Comparison of ENCODE assay signal across 11 cellular contexts in genomic region chr11:95242202-95242989, GRCh38. TPM values are rescaled to one million over a fixed set of nuclear protein-coding genes. Genes with fewer than 3 reads are reported as not detected.
DNase-seq lines count a peak whose midpoint lies in the region; ATAC-seq, FAIRE-seq and TF ChIP-seq lines count a peak whose summit lies in the region.
"Had no signal": no experiment of that assay in that cellular context is flagged by ENCODE, and none has a peak within 500 bp of the region (broad histone marks: within the 10 kb centered on the region; RNA-seq: fewer than 3 reads in every experiment).

No MANE protein-coding gene starts in this region.

- H3K4me2 ChIP-seq in GM23338 (peak overlapping the region; percentile 3; the same call in 1 of the 2 replicates), mesenchymal stem cell (ENCODE audit: low read length, poor library complexity, severe bottlenecking) (no peak overlapping the region), mesendoderm (ENCODE audit: low read length) (no peak overlapping the region)

- H3K4ac ChIP-seq in mesenchymal stem cell (ENCODE audit: low read depth in 1 of 2, low read length in 2 of 2) (no peak overlapping the region), mesendoderm (ENCODE audit: low read depth, low read length) (no peak overlapping the region)

- intact Hi-C loops in esophagus squamous epithelium (cut with DNase I), result no loop called here

- H2BK5ac ChIP-seq in mesenchymal stem cell (ENCODE audit: low read depth, low read length, poor library complexity, severe bottlenecking) (no peak overlapping the region), mesendoderm (ENCODE audit: low read length) (no peak overlapping the region)

- no peak overlapping the region for H3K4me3 Mint-ChIP-seq in GM23338

- H3K36me3 Mint-ChIP-seq in GM23338 (ENCODE audit: low read depth), result no peaks in the 10 kb centered on the region

- H3K9me2 ChIP-seq in GM23338 (ENCODE audit: insufficient read depth), result peaks cover 6% of the 10 kb centered on the region; the same call in 1 of the 2 replicates

- TF ChIP-seq CTCF in GM23338 (conservative IDR thresholded peaks at IDR 0.05; ENCODE audit: low read depth in 2 of 2) (no peak), esophagus squamous epithelium (IDR thresholded peaks at IDR 0.05) (no peak)

- H4K91ac ChIP-seq in mesenchymal stem cell (ENCODE audit: low read length), result no peak overlapping the region

- H3K4me3 ChIP-seq in GM23338 (no peak overlapping the region), mesenchymal stem cell (ENCODE audit: insufficient read depth in 1 of 2, low read depth in 1 of 2, low read length in 2 of 2) (peak overlapping the region in 1 of 2 experiments; percentile 73), mesendoderm (ENCODE audit: low read length) (no peak overlapping the region), esophagus squamous epithelium (no peak overlapping the region)

- H3F3A ChIP-seq in GM23338 (replicated peaks; ENCODE audit: low read depth), result no peaks in the 10 kb centered on the region; the same call in 1 of the 2 replicates

- no peaks in the 10 kb centered on the region for H3K79me1 ChIP-seq in mesenchymal stem cell (replicated peaks; ENCODE audit: low read length, poor library complexity, severe bottlenecking)
- no peaks in the 10 kb centered on the region for H3K79me1 ChIP-seq in mesendoderm (ENCODE audit: low read length)

- peaks cover 23% of the 10 kb centered on the region for H3K4me1 Mint-ChIP-seq in GM23338

- H3K23ac ChIP-seq in mesenchymal stem cell (ENCODE audit: low read length in 2 of 2), result no peak overlapping the region
- H3K23ac ChIP-seq in mesendoderm (ENCODE audit: low read length), result no peak overlapping the region

- no peak for FAIRE-seq in RCC 7860 (lab: Jason Lieb, UNC)
- FAIRE-seq: small intestine had no signal

- ATAC-seq in GM18861 (IDR thresholded peaks at IDR 0.05; ENCODE audit: unreplicated experiment), result peak; percentile 75
- peak; percentile 67 for ATAC-seq in GM23338
- peak; percentile 35 for ATAC-seq in HG03575 (IDR thresholded peaks at IDR 0.05; ENCODE audit: extremely low read depth, insufficient number of reproducible peaks, low FRiP score, unreplicated experiment)

- H2BK12ac ChIP-seq in mesenchymal stem cell (ENCODE audit: low read length in 2 of 2), result no peak overlapping the region

- WGBS in mesenchymal stem cell, result 80% methylated on average over 3 of the region's 7 CpGs
- WGBS in mesendoderm (ENCODE audit: extremely low coverage, insufficient coverage, low lambda C conversion rate), result no CpG with 5 or more reads among the region's 7 CpGs
- 69 to 70% methylated on average over 7 of the region's 7 CpGs for WGBS in esophagus squamous epithelium, 2 donors

- no peaks in the 10 kb centered on the region for H4K20me1 ChIP-seq in GM23338 (replicated peaks; ENCODE audit: insufficient read depth)

- no peak for DNase-seq in GM23338 (ENCODE audit: low spot score)
- DNase-seq in mesenchymal stem cell, result no peak
- DNase-seq in RCC 7860 (ENCODE audit: low spot score), result no peak
- no peak for DNase-seq in mesendoderm
- no peak for DNase-seq in esophagus squamous epithelium (lab: John Stamatoyannopoulos, UW)
- no peak for DNase-seq in activated naive CD4-positive, alpha-beta T cell treated with anti-CD3 and anti-CD28 coated beads, Interleukin-2, amount 50 U/mL, for 16 hours
- DNase-seq: aorta, Calu3, small intestine had no signal

- H3K36me3 ChIP-seq in GM23338 (ENCODE audit: insufficient read depth), result no peaks in the 10 kb centered on the region
- no peaks in the 10 kb centered on the region for H3K36me3 ChIP-seq in mesenchymal stem cell (ENCODE audit: control insufficient read depth in 1 of 2, insufficient read depth in 2 of 2, low read depth in 1 of 2, low read length in 2 of 2)
- H3K36me3 ChIP-seq in mesendoderm (ENCODE audit: control insufficient read depth, insufficient read depth, low read length), result no peaks in the 10 kb centered on the region
- H3K36me3 ChIP-seq in esophagus squamous epithelium, result no peaks in the 10 kb centered on the region

- H2BK120ac ChIP-seq in mesenchymal stem cell (ENCODE audit: low read depth, low read length) (no peak overlapping the region), mesendoderm (ENCODE audit: low read depth, low read length) (no peak overlapping the region)

- no peak overlapping the region for H4K5ac ChIP-seq in mesendoderm (ENCODE audit: low read length)

- H4K8ac ChIP-seq in mesenchymal stem cell (ENCODE audit: low read length) (no peak overlapping the region), mesendoderm (ENCODE audit: low read depth, low read length) (no peak overlapping the region)

- no peaks in the 10 kb centered on the region for H3K27me3 Mint-ChIP-seq in GM23338 (ENCODE audit: insufficient read depth, low read depth, poor library complexity)

- H3K27ac ChIP-seq in GM23338 (ENCODE audit: low read depth) (no peak overlapping the region), mesenchymal stem cell (ENCODE audit: low read length, poor library complexity, severe bottlenecking) (peak overlapping the region; percentile 65), mesendoderm (ENCODE audit: low read depth, low read length) (no peak overlapping the region), esophagus squamous epithelium (no peak overlapping the region)

- no peak overlapping the region for H2AK5ac ChIP-seq in mesenchymal stem cell (ENCODE audit: low read length, severe bottlenecking)
- H2AK5ac ChIP-seq in mesendoderm (ENCODE audit: low read length), result no peak overlapping the region

- H2AFZ ChIP-seq in GM23338 (peak overlapping the region; percentile 63), mesenchymal stem cell (ENCODE audit: low read depth, low read length) (no peak overlapping the region)

- no peak for TF ChIP-seq POLR2A in esophagus squamous epithelium (IDR thresholded peaks at IDR 0.05)

- peak overlapping the region; percentile 78 for H3K27ac Mint-ChIP-seq in GM23338

- H3K9me3 ChIP-seq in mesenchymal stem cell (ENCODE audit: control insufficient read depth, low read length), result no peaks in the 10 kb centered on the region
- no peaks in the 10 kb centered on the region for H3K9me3 ChIP-seq in esophagus squamous epithelium

- H2BK15ac ChIP-seq in mesenchymal stem cell (ENCODE audit: low read depth, poor library complexity, severe bottlenecking) (no peak overlapping the region), mesendoderm (replicated peaks; ENCODE audit: low read depth) (no peak overlapping the region)

- peaks cover 16% of the 10 kb centered on the region for H3K4me1 ChIP-seq in GM23338 (ENCODE audit: insufficient read depth)
- no peaks in the 10 kb centered on the region for H3K4me1 ChIP-seq in mesenchymal stem cell (ENCODE audit: control insufficient read depth, insufficient read depth, low read depth, low read length)
- no peaks in the 10 kb centered on the region for H3K4me1 ChIP-seq in mesendoderm (ENCODE audit: control insufficient read depth, low read depth, low read length)
- peaks cover 0 to 25% (median 9%) of the 10 kb centered on the region in 3 donors for H3K4me1 ChIP-seq in esophagus squamous epithelium

- no peak overlapping the region for H3K18ac ChIP-seq in mesenchymal stem cell (ENCODE audit: low read depth in 1 of 2, low read length in 2 of 2)
- H3K18ac ChIP-seq in mesendoderm (ENCODE audit: low read length), result no peak overlapping the region

- no peaks in the 10 kb centered on the region for H3K9me3 Mint-ChIP-seq in GM23338

- H3K27me3 ChIP-seq in GM23338 (ENCODE audit: insufficient read depth), result no peaks in the 10 kb centered on the region
- H3K27me3 ChIP-seq in mesenchymal stem cell (ENCODE audit: control insufficient read depth in 1 of 2, insufficient read depth in 1 of 2, low read length in 2 of 2), result no peaks in the 10 kb centered on the region
- H3K27me3 ChIP-seq in mesendoderm (ENCODE audit: insufficient read depth, low read length, poor library complexity), result no peaks in the 10 kb centered on the region
- no peaks in the 10 kb centered on the region for H3K27me3 ChIP-seq in esophagus squamous epithelium

- H3K79me2 ChIP-seq in GM23338 (replicated peaks; ENCODE audit: insufficient read depth) (no peaks in the 10 kb centered on the region), mesendoderm (ENCODE audit: control insufficient read depth, insufficient read depth, low read length) (no peaks in the 10 kb centered on the region)

- no peak overlapping the region for H3K56ac ChIP-seq in mesendoderm (ENCODE audit: low read length)

- H3K9ac ChIP-seq in mesenchymal stem cell (ENCODE audit: low read length) (peak overlapping the region; percentile 79), mesendoderm (ENCODE audit: low read length) (no peak overlapping the region)

- no peak overlapping the region for H3K14ac ChIP-seq in mesenchymal stem cell (ENCODE audit: low read length in 2 of 2)

TF ChIP-seq in GM23338, 12 proteins besides CTCF, POLR2A, EP300 and RAD21 (continues in another document):
- TF ChIP-seq ZNF331 (CRISPR knock-in tag; IDR thresholded peaks at IDR 0.05; ENCODE audit: low read depth) (no peak), EZH2phosphoT487 (IDR thresholded peaks at IDR 0.05; ENCODE audit: unreplicated experiment) (no peak), NANOG (IDR thresholded peaks at IDR 0.05; ENCODE audit: borderline replicate concordance) (no peak), POLR2AphosphoS5 (IDR thresholded peaks at IDR 0.05; ENCODE audit: low read depth) (no peak), ZNF114 (CRISPR knock-in tag; IDR thresholded peaks at IDR 0.05) (no peak)
- TF ChIP-seq, protein P1, sequence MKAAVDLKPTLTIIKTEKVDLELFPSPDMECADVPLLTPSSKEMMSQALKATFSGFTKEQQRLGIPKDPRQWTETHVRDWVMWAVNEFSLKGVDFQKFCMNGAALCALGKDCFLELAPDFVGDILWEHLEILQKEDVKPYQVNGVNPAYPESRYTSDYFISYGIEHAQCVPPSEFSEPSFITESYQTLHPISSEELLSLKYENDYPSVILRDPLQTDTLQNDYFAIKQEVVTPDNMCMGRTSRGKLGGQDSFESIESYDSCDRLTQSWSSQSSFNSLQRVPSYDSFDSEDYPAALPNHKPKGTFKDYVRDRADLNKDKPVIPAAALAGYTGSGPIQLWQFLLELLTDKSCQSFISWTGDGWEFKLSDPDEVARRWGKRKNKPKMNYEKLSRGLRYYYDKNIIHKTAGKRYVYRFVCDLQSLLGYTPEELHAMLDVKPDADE (IDR thresholded peaks at IDR 0.05), result no peak

RNA-seq across cellular contexts. Expression of gene SESN3, which starts 11.4 kb away (rescaled TPM):
- total RNA-seq in GM23338 (2014; rRNA removed; shearing (Covaris generic)), result 30.5 and 32.4 TPM in 2 replicates
- polyA plus RNA-seq in GM23338 (2016; fragmentation: Nextera tagmentation; extraction: Ambion mirVana), result 5.3 and 5.5 TPM in 2 replicates
- polyA plus RNA-seq in mesenchymal stem cell (2013, experiment 1 of 2), result 13.0 TPM
- polyA plus RNA-seq in mesenchymal stem cell (2013, experiment 2 of 2), result 13.2 TPM
- polyA plus RNA-seq in mesendoderm (2013, experiment 1 of 2), result 1.5 TPM
- 1.5 TPM for polyA plus RNA-seq in mesendoderm (2013, experiment 2 of 2)
- total RNA-seq in esophagus squamous epithelium, result 10 to 100 TPM; 11.3 to 33.7 (median 22.1) TPM
